25 cellular contexts compared by ENCODE assay signal in the genomic region with DNA sequence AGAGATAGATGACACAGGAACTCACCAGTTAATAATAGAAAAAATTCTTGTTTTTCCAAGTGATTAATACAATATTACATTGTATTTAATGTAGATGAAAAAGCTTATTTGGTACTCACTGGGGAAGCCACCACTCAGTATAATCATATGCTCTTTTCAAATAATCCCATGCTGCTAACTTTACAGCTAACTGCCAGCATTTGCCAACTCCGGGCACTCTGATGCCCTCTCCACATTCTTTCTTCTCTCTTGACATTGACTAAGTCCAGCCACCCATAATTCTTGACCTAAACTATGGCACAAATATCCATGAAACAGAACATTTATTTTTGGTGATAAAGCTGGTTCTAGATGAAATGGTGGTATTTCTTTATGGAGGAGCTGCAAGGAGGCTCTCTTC.
"Had no signal": no experiment of that assay in that cellular context is flagged by ENCODE, and none has a peak within 500 bp of the region (broad histone marks: within the 10 kb centered on the region; RNA-seq: fewer than 3 reads in every experiment).

No MANE protein-coding gene starts in this region.

- DNase-seq: naive thymus-derived CD8-positive, alpha-beta T cell; nephron progenitor cell; occipital lobe; ovary; posterior cingulate gyrus; psoas muscle; right cardiac atrium; right lobe of liver; sigmoid colon; small intestine; stimulated activated CD4-positive, alpha-beta T cell treated with anti-CD3 and anti-CD28 coated beads, Interleukin-15, amount 100 ng/mL, for 24 hours; stimulated activated CD4-positive, alpha-beta T cell treated with anti-CD3 and anti-CD28 coated beads, Interleukin-2, amount 100 ng/mL, for 24 hours; stimulated activated CD4-positive, alpha-beta T cell treated with anti-CD3 and anti-CD28 coated beads, Interleukin-2, amount 100 ng/mL, for 48 hours; stimulated activated CD4-positive, alpha-beta T cell treated with anti-CD3 and anti-CD28 coated beads, Interleukin-4, amount 100 ng/mL, for 24 hours; stimulated activated naive B cell treated with anti-CD40 and anti-IgM and Interleukin-4, amounts not matched to agents 10 μg/mL and 1 μg/mL and 100 μg/mL, for 72 hours; stimulated activated naive CD4-positive, alpha-beta T cell treated with Interleukin-2 at 50 U/mL for 16 hours; stomach; tibial artery; transverse colon; upper lobe of right lung had no signal

- ATAC-seq: naive thymus-derived CD8-positive, alpha-beta T cell; natural killer cell treated with Interleukin-12 subunit alpha and Interleukin-12 subunit beta and Interleukin-15 and Interleukin-18, amount 100 ng/mL, for 72 hours; psoas muscle; right cardiac atrium; right lobe of liver; stimulated activated effector memory CD8-positive, alpha-beta T cell treated with anti-CD3 and anti-CD28 coated beads, Interleukin-12 subunit alpha, Interleukin-12 subunit beta, amount 100 ng/mL, for 72 hours; stimulated activated naive B cell treated with anti-CD40 and anti-IgM and Interleukin-4, amounts not matched to agents 10 μg/mL and 1 μg/mL and 100 μg/mL, for 72 hours; upper lobe of right lung had no signal

- H3K27ac ChIP-seq: ovary, parathyroid adenoma, psoas muscle, stomach, thoracic aorta, tibial artery, transverse colon, upper lobe of right lung, vagina had no signal

- H3K27me3 ChIP-seq: ovary, right lobe of liver, sigmoid colon, stomach, tibial artery, transverse colon, upper lobe of right lung, vagina had no signal

- H3K36me3 ChIP-seq: ovary, right lobe of liver, sigmoid colon, stomach, thoracic aorta, tibial artery, transverse colon, upper lobe of right lung, vagina had no signal

- H3K4me1 ChIP-seq: upper lobe of right lung, vagina had no signal

- H3K9me3 ChIP-seq: ovary, psoas muscle, right lobe of liver, sigmoid colon, stomach, thoracic aorta, tibial artery, transverse colon, upper lobe of right lung, vagina had no signal

- H3K4me3 ChIP-seq: ovary, psoas muscle, right lobe of liver, sigmoid colon, stomach, thoracic aorta, tibial artery, transverse colon, upper lobe of right lung, vagina had no signal
